11 cellular contexts compared by ENCODE assay signal in genomic region chr20:21693322-21693721, GRCh38. TPM values are rescaled to one million over a fixed set of nuclear protein-coding genes. Genes with fewer than 3 reads are reported as not detected.
DNase-seq lines count a peak whose midpoint lies in the region; ATAC-seq and TF ChIP-seq lines count a peak whose summit lies in the region.
"Had no signal": no experiment of that assay in that cellular context is flagged by ENCODE, and none has a peak within 500 bp of the region (broad histone marks: within the 10 kb centered on the region; RNA-seq: fewer than 3 reads in every experiment).

No MANE protein-coding gene starts in this region.

- H3K27ac ChIP-seq in DND-41 (ENCODE audit: low read length) = no peak overlapping the region
- H3K27ac ChIP-seq in OCI-LY3 (ENCODE audit: low read length) = no peak overlapping the region
- H3K27ac ChIP-seq in mesenchymal stem cell (ENCODE audit: low read length, poor library complexity, severe bottlenecking) = no peak overlapping the region
- H3K27ac ChIP-seq: SJSA1 had no signal

- H3K4me1 ChIP-seq in DND-41 (ENCODE audit: insufficient read depth, low read length) (no peaks in the 10 kb centered on the region), OCI-LY3 (ENCODE audit: low read length) (no peaks in the 10 kb centered on the region), mesenchymal stem cell (ENCODE audit: control insufficient read depth, insufficient read depth, low read depth, low read length) (no peaks in the 10 kb centered on the region)
- H3K4me1 ChIP-seq: SJSA1 had no signal

- no peaks in the 10 kb centered on the region for H4K20me1 ChIP-seq in DND-41 (ENCODE audit: insufficient read depth, low read length)
- no peaks in the 10 kb centered on the region for H4K20me1 ChIP-seq in OCI-LY3 (ENCODE audit: insufficient read depth, low read length)

- no peak overlapping the region for H4K8ac ChIP-seq in mesenchymal stem cell (ENCODE audit: low read length)

- no peak overlapping the region for H3K18ac ChIP-seq in mesenchymal stem cell (ENCODE audit: low read depth in 1 of 2, low read length in 2 of 2)

- H3K4me2 ChIP-seq in DND-41 (ENCODE audit: insufficient read depth, low read length) (no peak overlapping the region), OCI-LY3 (ENCODE audit: low read length) (no peak overlapping the region), mesenchymal stem cell (ENCODE audit: low read length, poor library complexity, severe bottlenecking) (no peak overlapping the region)

- no peaks in the 10 kb centered on the region for H3K79me2 ChIP-seq in DND-41 (ENCODE audit: insufficient read depth, low read length)
- H3K79me2 ChIP-seq in OCI-LY3 (ENCODE audit: low read length) = no peaks in the 10 kb centered on the region

- no peak overlapping the region for H4K91ac ChIP-seq in mesenchymal stem cell (ENCODE audit: low read length)

- no peak overlapping the region for H2BK12ac ChIP-seq in mesenchymal stem cell (ENCODE audit: low read length in 2 of 2)

- peaks cover 22% of the 10 kb centered on the region for H3K27me3 ChIP-seq in DND-41 (ENCODE audit: insufficient read depth, low read length, poor library complexity)
- peaks cover 36% of the 10 kb centered on the region; the same call in 1 of the 2 replicates for H3K27me3 ChIP-seq in OCI-LY3 (ENCODE audit: low read depth, low read length)
- H3K27me3 ChIP-seq in mesenchymal stem cell (ENCODE audit: control insufficient read depth in 1 of 2, insufficient read depth in 1 of 2, low read length in 2 of 2) = peaks cover 4 to 55% of the 10 kb centered on the region in 2 experiments
- H3K27me3 ChIP-seq: SJSA1 had no signal

- ATAC-seq in DND-41 (ENCODE audit: insufficient read depth, low read depth) = no peak

- no peak overlapping the region for H3K23ac ChIP-seq in mesenchymal stem cell (ENCODE audit: low read length in 2 of 2)

- no peak overlapping the region for H2BK15ac ChIP-seq in mesenchymal stem cell (ENCODE audit: low read depth, poor library complexity, severe bottlenecking)

- no peak overlapping the region for H2BK120ac ChIP-seq in mesenchymal stem cell (ENCODE audit: low read depth, low read length)

- no peak overlapping the region for H3K14ac ChIP-seq in mesenchymal stem cell (ENCODE audit: low read length in 2 of 2)

- WGBS in mesenchymal stem cell = 16% methylated on average over 7 of the region's 8 CpGs

- DNase-seq in DND-41 = peak; percentile 20
- DNase-seq in GM20000 (ENCODE audit: low spot score) = no peak
- DNase-seq in left kidney (ENCODE audit: low read depth, low spot score) = peak; percentile 67
- no peak for DNase-seq in mesenchymal stem cell
- no peak for DNase-seq in stimulated activated CD4-positive, alpha-beta T cell treated with anti-CD3 and anti-CD28 coated beads, Interleukin-15, amount 100 ng/mL, for 24 hours
- DNase-seq in HPDE6-E6E7 (ENCODE audit: extremely low spot score) = no peak
- DNase-seq: GF-D8; NCI-H1048; stimulated activated CD4-positive, alpha-beta T cell treated with anti-CD3 and anti-CD28 coated beads, Interleukin-2, amount 100 ng/mL, for 24 hours had no signal

- no peak overlapping the region for H2BK5ac ChIP-seq in mesenchymal stem cell (ENCODE audit: low read depth, low read length, poor library complexity, severe bottlenecking)

- H3K79me1 ChIP-seq in mesenchymal stem cell (replicated peaks; ENCODE audit: low read length, poor library complexity, severe bottlenecking) = no peaks in the 10 kb centered on the region

- H3K9me3 ChIP-seq in DND-41 (ENCODE audit: insufficient read depth, low read length, severe bottlenecking) (no peaks in the 10 kb centered on the region), OCI-LY3 (ENCODE audit: insufficient read depth, low read length) (no peaks in the 10 kb centered on the region), mesenchymal stem cell (ENCODE audit: control insufficient read depth, low read length) (no peaks in the 10 kb centered on the region)
- H3K9me3 ChIP-seq: SJSA1 had no signal

- no peaks in the 10 kb centered on the region for H3K36me3 ChIP-seq in DND-41 (ENCODE audit: insufficient read depth, low read length)
- no peaks in the 10 kb centered on the region for H3K36me3 ChIP-seq in OCI-LY3 (replicated peaks; ENCODE audit: low read depth, low read length)
- no peaks in the 10 kb centered on the region for H3K36me3 ChIP-seq in mesenchymal stem cell (ENCODE audit: control insufficient read depth in 1 of 2, insufficient read depth in 2 of 2, low read depth in 1 of 2, low read length in 2 of 2)
- H3K36me3 ChIP-seq: SJSA1 had no signal

- H2AFZ ChIP-seq in DND-41 (ENCODE audit: low read depth, low read length) (no peak overlapping the region), OCI-LY3 (ENCODE audit: low read depth, low read length) (no peak overlapping the region), mesenchymal stem cell (ENCODE audit: low read depth, low read length) (no peak overlapping the region)

- H3K9ac ChIP-seq in DND-41 (ENCODE audit: low read depth, low read length) (no peak overlapping the region), OCI-LY3 (ENCODE audit: low read length) (no peak overlapping the region), mesenchymal stem cell (ENCODE audit: low read length) (no peak overlapping the region)

- peak; percentile 65 for TF ChIP-seq CTCF in DND-41 (IDR thresholded peaks at IDR 0.05; ENCODE audit: borderline replicate concordance, extremely low read depth, low read length, poor library complexity, severe bottlenecking)
- TF ChIP-seq CTCF in GM20000 (IDR thresholded peaks at IDR 0.05; ENCODE audit: extremely low read depth, missing control alignments) = peak; percentile 24
- TF ChIP-seq CTCF in OCI-LY3 (IDR thresholded peaks at IDR 0.05; ENCODE audit: low read depth, low read length) = peak; percentile 64

- H3K4me3 ChIP-seq in DND-41 (ENCODE audit: low read depth in 1 of 2, low read length in 2 of 2) = no peak overlapping the region
- no peak overlapping the region for H3K4me3 ChIP-seq in OCI-LY3 (ENCODE audit: low read length)
- no peak overlapping the region for H3K4me3 ChIP-seq in mesenchymal stem cell (ENCODE audit: insufficient read depth in 1 of 2, low read depth in 1 of 2, low read length in 2 of 2)
- H3K4me3 ChIP-seq: SJSA1 had no signal

- H3K4ac ChIP-seq in mesenchymal stem cell (ENCODE audit: low read depth in 1 of 2, low read length in 2 of 2) = no peak overlapping the region

- H2AK5ac ChIP-seq in mesenchymal stem cell (ENCODE audit: low read length, severe bottlenecking) = no peak overlapping the region

RNA-seq across cellular contexts. Expression of gene PAX1, which starts 12.1 kb away (rescaled TPM):
- polyA plus RNA-seq in mesenchymal stem cell (2013, experiment 1 of 2) = not detected
- not detected for polyA plus RNA-seq in mesenchymal stem cell (2013, experiment 2 of 2)

Comparison
In these comparisons a context has a peak if more than half of its experiments do, and no peak if none do; other contexts are left out.
1. DNase-seq: peak in DND-41 (single experiment) and left kidney (single experiment); none in GM20000 (single experiment), mesenchymal stem cell (single experiment), stimulated activated CD4-positive, alpha-beta T cell treated with anti-CD3 and anti-CD28 coated beads, Interleukin-15, amount 100 ng/mL, for 24 hours (single experiment) and HPDE6-E6E7 (single experiment).
2. Peak in every context shown above with its lines, with median percentiles within 50 percentile points of each other: CTCF ChIP-seq.